13 cellular contexts compared by ENCODE assay signal in genomic region chr15:96270581-96271172, GRCh38. TPM values are rescaled to one million over a fixed set of nuclear protein-coding genes. Genes with fewer than 3 reads are reported as not detected.
DNase-seq lines count a peak whose midpoint lies in the region; ATAC-seq and TF ChIP-seq lines count a peak whose summit lies in the region.
"Had no signal": no experiment of that assay in that cellular context is flagged by ENCODE, and none has a peak within 500 bp of the region (broad histone marks: within the 10 kb centered on the region; RNA-seq: fewer than 3 reads in every experiment).

No MANE protein-coding gene starts in this region.

- intact Hi-C loops in left lung (cut with DNase I) (no loop called here), uterus (cut with DNase I; ENCODE audit: low total_unique reads) (no loop called here)

- TF ChIP-seq CTCF in epithelial cell of esophagus (IDR thresholded peaks at IDR 0.05; ENCODE audit: insufficient read depth, low read depth, low read length, missing control alignments) (no peak), left lung (IDR thresholded peaks at IDR 0.05) (no peak), uterus (IDR thresholded peaks at IDR 0.05) (no peak)

- H3K9me3 ChIP-seq in MG63 (peaks cover 4% of the 10 kb centered on the region; the same call in 1 of the 2 replicates), left lung (no peaks in the 10 kb centered on the region), uterus (no peaks in the 10 kb centered on the region)

- H3K27me3 ChIP-seq in MG63 (no peaks in the 10 kb centered on the region), left lung (no peaks in the 10 kb centered on the region), uterus (no peaks in the 10 kb centered on the region)

- TF ChIP-seq POLR2A in uterus (IDR thresholded peaks at IDR 0.05) = no peak

- ATAC-seq in left lung = peak; percentile 50

- H3K27ac ChIP-seq in left lung = no peak overlapping the region
- no peak overlapping the region for H3K27ac ChIP-seq in uterus

- DNase-seq in AG08396 (ENCODE audit: low spot score) (peak; percentile 7), MG63 (peak; percentile 46), epithelial cell of esophagus (ENCODE audit: low read depth) (peak; percentile 88), left lung (no peak), DMS79 (lab: John Stamatoyannopoulos, UW) (no peak), uterus (no peak), CD1c-positive myeloid dendritic cell (ENCODE audit: extremely low spot score) (no peak)
- no peak for DNase-seq in stimulated activated CD4-positive, alpha-beta T cell treated with anti-CD3 and anti-CD28 coated beads, Interleukin-15, amount 100 ng/mL, for 24 hours
- DNase-seq: activated CD4-positive, alpha-beta T cell treated with anti-CD3 and anti-CD28 coated beads for 48 hours; hippocampal formation; NCI-H2029 treated with DMSO at 0.1 percent for 48 hours; NCI-H774 had no signal

- no peaks in the 10 kb centered on the region; the same call in 1 of the 2 replicates for H3K36me3 ChIP-seq in MG63
- H3K36me3 ChIP-seq in left lung = no peaks in the 10 kb centered on the region
- H3K36me3 ChIP-seq in uterus = no peaks in the 10 kb centered on the region

- H3K4me1 ChIP-seq in left lung = no peaks in the 10 kb centered on the region
- H3K4me1 ChIP-seq in uterus = no peaks in the 10 kb centered on the region

- H3K4me3 ChIP-seq in MG63 (no peak overlapping the region), epithelial cell of esophagus (ENCODE audit: low read length) (no peak overlapping the region), left lung (no peak overlapping the region), uterus (no peak overlapping the region)

RNA-seq across cellular contexts. Expression of gene NR2F2, which starts 59.8 kb away (rescaled TPM):
- total RNA-seq in MG63 (2014; rRNA removed; shearing (Covaris generic); ENCODE audit: low replicate concordance) = 1.3 and 1.9 TPM in 2 replicates
- total RNA-seq in left lung (10 to 100 TPM; 53.4 to 76.0 TPM), uterus (100 to 1,000 TPM in 1 of 4 donors, 10 to 100 TPM in 3; 23.6 to 255 (median 51.9) TPM)
- total RNA-seq: T-helper 2 cell treated with Interferon-gamma antibody and Interleukin-4, amounts not matched to agents 100 ng/mL and 5 ng/mL, for 36 hours had no signal

Comparison
In these comparisons a context has a peak if more than half of its experiments do, and no peak if none do; other contexts are left out.
1. DNase-seq: peak in AG08396 (single experiment), MG63 (single experiment) and epithelial cell of esophagus (single experiment); none in left lung (0 of 2), DMS79 (single experiment), uterus (0 of 2), stimulated activated CD4-positive, alpha-beta T cell treated with anti-CD3 and anti-CD28 coated beads, Interleukin-15, amount 100 ng/mL, for 24 hours (single experiment) and CD1c-positive myeloid dendritic cell (single experiment).